Comparison of ENCODE assay signal across 8 cellular contexts in the genomic region with DNA sequence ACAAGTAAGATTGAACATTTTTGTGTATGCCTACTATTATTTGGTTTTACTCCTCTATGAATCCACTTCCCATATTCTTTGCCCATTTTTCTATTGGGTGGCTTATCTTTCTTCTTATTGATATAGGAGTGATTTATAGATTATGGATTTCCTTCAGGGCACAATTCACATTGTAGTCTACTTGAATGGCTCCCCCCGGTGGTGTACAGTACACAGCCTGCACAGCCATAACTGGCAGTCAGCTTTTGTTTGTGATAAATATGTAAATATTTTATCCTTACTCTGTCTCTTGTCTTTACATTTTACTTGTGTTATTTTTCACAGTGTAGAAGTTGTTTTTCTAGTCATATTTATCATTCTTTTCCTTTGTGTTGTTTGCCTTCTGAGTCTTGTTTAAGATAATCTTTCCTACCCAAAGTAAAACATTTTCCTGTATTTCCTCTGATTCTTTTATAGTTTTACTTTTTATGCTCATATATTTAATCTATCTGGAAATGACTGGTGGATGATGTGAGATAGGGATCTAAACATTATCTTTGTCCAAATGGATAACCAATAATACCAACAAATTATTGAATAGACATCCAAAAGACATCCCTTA. TPM values are rescaled to one million over a fixed set of nuclear protein-coding genes. Genes with fewer than 3 reads are reported as not detected.
DNase-seq lines count a peak whose midpoint lies in the region; ATAC-seq and TF ChIP-seq lines count a peak whose summit lies in the region.

No MANE protein-coding gene starts in this region.

- H3K27ac ChIP-seq in KMS-11 (no peak overlapping the region), adrenal gland (no peak overlapping the region)

- TF ChIP-seq POLR2A in adrenal gland (IDR thresholded peaks at IDR 0.05), result no peak

- no peak for DNase-seq in AG09319 (ENCODE audit: extremely low read depth, low read depth)
- peak in 3 of 7 donors; percentile 28 to 49 (median 34) for DNase-seq in adrenal gland
- peak; percentile 5 for DNase-seq in midbrain (lab: John Stamatoyannopoulos, UW)
- DNase-seq in SHP77 (lab: John Stamatoyannopoulos, UW), result no peak

- no peaks in the 10 kb centered on the region for H3K79me2 ChIP-seq in KMS-11 (ENCODE audit: insufficient read depth, low read depth)

- no peak overlapping the region for H2AFZ ChIP-seq in KMS-11 (ENCODE audit: low read depth)

- no peaks in the 10 kb centered on the region for H3K4me1 ChIP-seq in KMS-11 (ENCODE audit: low read depth, poor library complexity, severe bottlenecking)
- H3K4me1 ChIP-seq in adrenal gland (replicated peaks in 1 of 2), result no peaks in the 10 kb centered on the region

- H3K36me3 ChIP-seq in KMS-11 (ENCODE audit: insufficient read depth) (no peaks in the 10 kb centered on the region), adrenal gland (replicated peaks in 1 of 2) (no peaks in the 10 kb centered on the region)

- WGBS in adrenal gland, 4 donors, result 33 to 50% (median 42%) methylated on average over 1 of the region's 1 CpG

- intact Hi-C loops in adrenal gland (cut with DNase I), result no loop called here

- no peak overlapping the region for H3K4me2 ChIP-seq in KMS-11

- no peak for ATAC-seq in HG03135 (IDR thresholded peaks at IDR 0.05; ENCODE audit: unreplicated experiment)
- ATAC-seq in HG02571 (IDR thresholded peaks at IDR 0.05; ENCODE audit: unreplicated experiment), result no peak
- no peak for ATAC-seq in GM21367 (IDR thresholded peaks at IDR 0.05; ENCODE audit: unreplicated experiment)

- H3K4me3 ChIP-seq in KMS-11 (IDR thresholded peaks at IDR 0.05; ENCODE audit: insufficient read depth, low read depth, low read length) (no peak overlapping the region), adrenal gland (no peak overlapping the region)

- no peaks in the 10 kb centered on the region for H4K20me1 ChIP-seq in KMS-11 (ENCODE audit: insufficient read depth)

- peak; percentile 89 for TF ChIP-seq CTCF in AG09319 (IDR thresholded peaks at IDR 0.05; ENCODE audit: low read depth, low read length)
- TF ChIP-seq CTCF in KMS-11 (conservative IDR thresholded peaks at IDR 0.05; ENCODE audit: low read depth, low read length), result peak; percentile 66
- TF ChIP-seq CTCF in adrenal gland (IDR thresholded peaks at IDR 0.05), result peak in 5 of 6 experiments; percentile 18 to 50 (median 30)

- H3K27me3 ChIP-seq in KMS-11 (ENCODE audit: insufficient read depth, low read depth) (no peaks in the 10 kb centered on the region), adrenal gland (no peaks in the 10 kb centered on the region)

- no peaks in the 10 kb centered on the region for H3K9me3 ChIP-seq in adrenal gland (replicated peaks in 1 of 3)

- no peak overlapping the region for H3K9ac ChIP-seq in KMS-11

RNA-seq across cellular contexts. Expression of a gene that starts 23.9 kb away (rescaled TPM):
- 100 to 1,000 TPM; 113 to 252 (median 199) TPM for total RNA-seq in adrenal gland
- polyA plus RNA-seq in adrenal gland, result 100 to 1,000 TPM; 103 to 258 (median 233) TPM

Comparison
In these comparisons a context has a peak if more than half of its experiments do, and no peak if none do; other contexts are left out.
1. CTCF ChIP-seq: peak in every context shown above with its lines; median percentile 89 in AG09319; 66 in KMS-11; 30 in adrenal gland.